10 cellular contexts compared by ENCODE assay signal in the genomic region with DNA sequence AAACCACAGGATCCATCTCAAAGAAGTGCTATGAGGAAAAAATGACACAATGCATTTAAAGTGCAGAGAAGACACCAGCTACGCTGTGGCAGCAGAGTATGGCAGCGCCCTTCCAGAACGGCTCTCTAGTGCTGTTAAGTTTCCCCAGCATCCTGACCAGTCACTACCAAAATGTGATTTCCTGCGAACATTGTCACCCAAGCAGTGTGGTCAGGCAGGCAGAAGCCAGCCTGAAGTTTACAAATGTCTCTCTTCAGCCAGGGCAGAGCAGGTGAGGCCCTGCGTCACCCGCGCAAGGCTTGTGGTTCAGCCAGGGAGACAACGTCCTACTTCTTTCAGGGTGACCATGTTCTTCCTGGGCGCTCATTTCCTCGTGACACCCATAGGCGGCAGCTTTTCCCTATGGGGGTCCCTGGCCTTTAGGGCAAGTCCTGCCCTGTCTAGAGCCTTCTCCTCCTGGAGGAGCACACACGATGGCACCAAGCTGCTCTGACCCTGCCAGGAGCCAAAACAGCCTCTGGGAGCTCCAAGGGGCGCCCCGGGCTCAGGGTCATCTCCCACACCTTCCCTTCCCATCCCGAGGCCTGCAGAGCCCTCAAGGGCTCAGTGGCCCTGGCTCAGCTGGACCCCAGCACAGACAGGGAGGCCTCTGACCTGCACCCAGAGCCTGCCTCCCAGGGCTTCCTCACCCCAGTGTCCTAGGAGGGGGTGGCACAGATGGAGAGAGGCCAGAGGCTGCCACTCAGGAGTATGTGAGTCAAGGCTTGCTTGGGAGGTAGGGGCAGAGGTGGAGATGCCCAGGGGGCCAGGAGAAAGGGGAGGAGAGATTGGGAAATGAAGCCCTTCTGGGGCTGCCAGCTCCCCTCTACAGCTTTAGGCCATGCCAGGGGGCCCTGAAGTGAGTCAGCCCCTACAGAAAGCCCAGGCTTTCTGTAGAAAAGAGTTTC. TPM values are rescaled to one million over a fixed set of nuclear protein-coding genes. Genes with fewer than 3 reads are reported as not detected.
DNase-seq lines count a peak whose midpoint lies in the region; ATAC-seq, FAIRE-seq and TF ChIP-seq lines count a peak whose summit lies in the region.
"Had no signal": no experiment of that assay in that cellular context is flagged by ENCODE, and none has a peak within 500 bp of the region (broad histone marks: within the 10 kb centered on the region; RNA-seq: fewer than 3 reads in every experiment).

No MANE protein-coding gene starts in this region.

- DNase-seq in NT2/D1 (ENCODE audit: low read depth, low spot score): no peak
- DNase-seq in GM12878 (ENCODE audit: low read depth, low spot score): no peak
- no peak for DNase-seq in omental fat pad (ENCODE audit: low spot score)
- no peak for DNase-seq in NCI-H510A (lab: John Stamatoyannopoulos, UW)
- no peak for DNase-seq in GOT3 (lab: John Stamatoyannopoulos, UW)
- DNase-seq in HUDEP-2 (lab: John Stamatoyannopoulos, UW; ENCODE audit: unreplicated experiment in 76 of 76): no peak
- DNase-seq: DMS 273 treated with DMSO at 0.1 percent for 48 hours, substantia nigra had no signal

- H3K4me3 ChIP-seq in BLaER1: no peak overlapping the region
- H3K4me3 ChIP-seq in NT2/D1 (ENCODE audit: insufficient read length, low read depth): no peak overlapping the region
- no peak overlapping the region for H3K4me3 ChIP-seq in GM12878

- no peaks in the 10 kb centered on the region for H3K36me3 ChIP-seq in BLaER1
- H3K36me3 ChIP-seq in NT2/D1 (ENCODE audit: insufficient read depth, insufficient read length, low read length): no peaks in the 10 kb centered on the region
- no peaks in the 10 kb centered on the region for H3K36me3 ChIP-seq in GM12878 (ENCODE audit: control insufficient read depth in 2 of 2, insufficient read depth in 2 of 2, low read length in 1 of 2)

- no peaks in the 10 kb centered on the region for H3K9me3 ChIP-seq in BLaER1
- no peaks in the 10 kb centered on the region for H3K9me3 ChIP-seq in NT2/D1 (ENCODE audit: insufficient read depth, low read length)
- H3K9me3 ChIP-seq in GM12878 (replicated peaks; ENCODE audit: control insufficient read depth, insufficient read depth, low read length): no peaks in the 10 kb centered on the region

- H3K9ac ChIP-seq in BLaER1: peak overlapping the region; percentile 38; the same call in 1 of the 2 replicates
- peak overlapping the region; percentile 32 for H3K9ac ChIP-seq in NT2/D1 (ENCODE audit: insufficient read length, low read depth)
- no peak overlapping the region for H3K9ac ChIP-seq in GM12878 (ENCODE audit: control insufficient read depth, insufficient read depth, low read length)

- no peaks in the 10 kb centered on the region for H4K20me1 ChIP-seq in BLaER1
- no peaks in the 10 kb centered on the region for H4K20me1 ChIP-seq in GM12878 (ENCODE audit: control insufficient read depth, insufficient read depth)

- CTCF ChIA-PET in GM12878 (lab: Yijun Ruan, JAX): interaction anchor here (1.1 to 2.3 kb wide), 5 partner anchors 11 to 353 kb away, joined by 3 to 7 read pairs (median 4); no protein-coding TSS in a partner anchor

- H3K4me2 ChIP-seq in BLaER1 (peak overlapping the region; percentile 74), GM12878 (ENCODE audit: control insufficient read depth, insufficient read depth) (no peak overlapping the region)

- POLR2A ChIA-PET in GM12878 (lab: Charles Lee): interaction anchor here (1.0 kb wide), 1 partner anchor 66 kb away, joined by 3 read pairs; no protein-coding TSS in a partner anchor

- no peak for TF ChIP-seq POLR2A in GM12878 (IDR thresholded peaks at IDR 0.05; ENCODE audit: low read depth, low read length)

- BruUV-seq in GM12878 (replicated peaks; lab: Mats Ljungman, UMichigan): no TSS peak

- H3K27ac ChIP-seq in BLaER1 (peak overlapping the region; percentile 56), GM12878 (ENCODE audit: control insufficient read depth, insufficient read depth) (no peak overlapping the region)

- FAIRE-seq in GM12878 (lab: Jason Lieb, UNC): no peak

- RAD21 ChIA-PET in GM12878 (lab: Charles Lee; ENCODE audit: unreplicated experiment): interaction anchor here (1.1 to 2.6 kb wide), 5 partner anchors 33 to 105 kb away, joined by 4 to 21 read pairs (median 4); a partner anchor contains a TSS

- 88% methylated on average over 15 of the region's 15 CpGs for WGBS in GM12878 (ENCODE audit: insufficient coverage, insufficient replicate concordance, low lambda C conversion rate, missing lambda C conversion rate)

- TF ChIP-seq CTCF in GM12878 (IDR thresholded peaks at IDR 0.05 in 2 of 3, conservative IDR thresholded peaks at IDR 0.05 in 1 of 3; ENCODE audit: control insufficient read depth in 2 of 3, extremely low read depth in 1 of 3, insufficient read depth in 1 of 3, low read depth in 3 of 3, low read length in 3 of 3): no peak
- TF ChIP-seq CTCF in omental fat pad (IDR thresholded peaks at IDR 0.05): no peak

- no peaks in the 10 kb centered on the region for H3K27me3 ChIP-seq in BLaER1
- no peaks in the 10 kb centered on the region for H3K27me3 ChIP-seq in NT2/D1 (ENCODE audit: insufficient read depth, insufficient read length)
- no peaks in the 10 kb centered on the region for H3K27me3 ChIP-seq in GM12878 (replicated peaks in 1 of 2; ENCODE audit: control insufficient read depth in 2 of 2, insufficient read depth in 2 of 2, low read length in 1 of 2)

- H3K79me2 ChIP-seq in GM12878 (ENCODE audit: control insufficient read depth, insufficient read depth, low read length): no peaks in the 10 kb centered on the region

- peak; percentile 34; the same call in 1 of the 2 replicates for TF ChIP-seq RAD21 in GM12878 (IDR thresholded peaks at IDR 0.05; ENCODE audit: insufficient read depth, low read depth, low read length)

- peaks cover 66% of the 10 kb centered on the region for H3K4me1 ChIP-seq in BLaER1
- H3K4me1 ChIP-seq in NT2/D1 (ENCODE audit: insufficient read depth, insufficient read length): peaks cover 29% of the 10 kb centered on the region
- peaks cover 27% of the 10 kb centered on the region for H3K4me1 ChIP-seq in GM12878 (ENCODE audit: control insufficient read depth, insufficient read depth, low read length)

- intact Hi-C loops in GM12878 (cut with micrococcal nuclease; ENCODE audit: unreplicated experiment): loop anchor here (5.0 kb wide), 1 partner anchor 68 kb away; a partner anchor contains a TSS

- in situ Hi-C loops in GM12878 (cut with MboI): no loop called here

- H2AFZ ChIP-seq in GM12878 (ENCODE audit: control insufficient read depth, low read depth, low read length): no peak overlapping the region

- ATAC-seq in GM12878: no peak
- ATAC-seq in omental fat pad (ENCODE audit: low FRiP score): peak; percentile 17
- ATAC-seq in HG02884 (IDR thresholded peaks at IDR 0.05; ENCODE audit: unreplicated experiment): no peak

- TF ChIP-seq EP300 in GM12878 (IDR thresholded peaks at IDR 0.05; ENCODE audit: borderline replicate concordance in 1 of 2, control insufficient read depth in 1 of 2, low read depth in 2 of 2, low read length in 2 of 2): no peak

- SMC1A ChIA-PET in GM12878 (lab: Charles Lee; ENCODE audit: uncharacterized antibody, unreplicated experiment): interaction anchor here (0.9 to 2.0 kb wide), 3 partner anchors 13 to 193 kb away, joined by 4 to 9 read pairs (median 5); no protein-coding TSS in a partner anchor

TF ChIP-seq in GM12878, 131 proteins besides CTCF, POLR2A, EP300 and RAD21 (continues in another document):
- no peak for TF ChIP-seq JUND (IDR thresholded peaks at IDR 0.05; ENCODE audit: low read depth, low read length)
- TF ChIP-seq, protein P1, sequence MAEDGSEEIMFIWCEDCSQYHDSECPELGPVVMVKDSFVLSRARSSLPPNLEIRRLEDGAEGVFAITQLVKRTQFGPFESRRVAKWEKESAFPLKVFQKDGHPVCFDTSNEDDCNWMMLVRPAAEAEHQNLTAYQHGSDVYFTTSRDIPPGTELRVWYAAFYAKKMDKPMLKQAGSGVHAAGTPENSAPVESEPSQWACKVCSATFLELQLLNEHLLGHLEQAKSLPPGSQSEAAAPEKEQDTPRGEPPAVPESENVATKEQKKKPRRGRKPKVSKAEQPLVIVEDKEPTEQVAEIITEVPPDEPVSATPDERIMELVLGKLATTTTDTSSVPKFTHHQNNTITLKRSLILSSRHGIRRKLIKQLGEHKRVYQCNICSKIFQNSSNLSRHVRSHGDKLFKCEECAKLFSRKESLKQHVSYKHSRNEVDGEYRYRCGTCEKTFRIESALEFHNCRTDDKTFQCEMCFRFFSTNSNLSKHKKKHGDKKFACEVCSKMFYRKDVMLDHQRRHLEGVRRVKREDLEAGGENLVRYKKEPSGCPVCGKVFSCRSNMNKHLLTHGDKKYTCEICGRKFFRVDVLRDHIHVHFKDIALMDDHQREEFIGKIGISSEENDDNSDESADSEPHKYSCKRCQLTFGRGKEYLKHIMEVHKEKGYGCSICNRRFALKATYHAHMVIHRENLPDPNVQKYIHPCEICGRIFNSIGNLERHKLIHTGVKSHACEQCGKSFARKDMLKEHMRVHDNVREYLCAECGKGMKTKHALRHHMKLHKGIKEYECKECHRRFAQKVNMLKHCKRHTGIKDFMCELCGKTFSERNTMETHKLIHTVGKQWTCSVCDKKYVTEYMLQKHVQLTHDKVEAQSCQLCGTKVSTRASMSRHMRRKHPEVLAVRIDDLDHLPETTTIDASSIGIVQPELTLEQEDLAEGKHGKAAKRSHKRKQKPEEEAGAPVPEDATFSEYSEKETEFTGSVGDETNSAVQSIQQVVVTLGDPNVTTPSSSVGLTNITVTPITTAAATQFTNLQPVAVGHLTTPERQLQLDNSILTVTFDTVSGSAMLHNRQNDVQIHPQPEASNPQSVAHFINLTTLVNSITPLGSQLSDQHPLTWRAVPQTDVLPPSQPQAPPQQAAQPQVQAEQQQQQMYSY (CRISPR knock-in tag; IDR thresholded peaks at IDR 0.05): no peak
- no peak for TF ChIP-seq RB1 (IDR thresholded peaks at IDR 0.05; ENCODE audit: borderline replicate concordance)

RNA-seq across cellular contexts. Expression of a gene that starts 41.9 kb away (rescaled TPM):
- 69.2 and 72.9 TPM in 2 replicates for total RNA-seq in GM12878 (2013; cell fraction: nucleolus; rRNA removed)
- total RNA-seq in GM12878 (2014; rRNA removed) (267 and 276 TPM in 2 replicates), GM12878 (2014; rRNA removed; fragmentation: Illumina TruSeq; extraction: Trizol) (349 and 352 TPM in 2 replicates), GM12878 (2021) (347 and 354 TPM in 2 replicates), omental fat pad (100 to 1,000 TPM; 158 to 180 (median 170) TPM)
- 179 TPM for polyA plus RNA-seq in GM12878 (2011; ENCODE audit: low read depth)
- polyA plus RNA-seq in GM12878 (2011; rRNA removed) (393 and 528 TPM in 2 replicates), GM12878 (2014; fragmentation: Illumina TruSeq; extraction: Trizol) (411 and 494 TPM in 2 replicates), GM12878 (2014; fragmentation: Nextera tagmentation; extraction: Ambion mirVana) (1,000 to 10,000 TPM; 1,136 to 1,363 TPM), GM12878 (2014; rRNA removed) (284 and 356 TPM in 2 replicates), GM12878 (2016; fragmentation: Nextera tagmentation; extraction: Ambion mirVana) (100 to 1,000 TPM; 712 to 730 TPM)
- polyA plus RNA-seq in GM12878 (2011; cell fraction: cytosol; rRNA removed): 210 and 221 TPM in 2 replicates
- polyA plus RNA-seq in GM12878 (2011; cell fraction: nucleus; rRNA removed): 139 and 145 TPM in 2 replicates
- polyA plus RNA-seq in GM12878 (2012): 231 and 266 TPM in 2 replicates
- polyA minus RNA-seq in GM12878 (2011; rRNA and poly(A)+ RNA removed): 110 and 131 TPM in 2 replicates
- polyA minus RNA-seq in GM12878 (2011; cell fraction: cytosol; rRNA and poly(A)+ RNA removed): 61.2 and 69.3 TPM in 2 replicates
- polyA minus RNA-seq in GM12878 (2011; cell fraction: nucleus; rRNA and poly(A)+ RNA removed): 29.9 and 39.8 TPM in 2 replicates
